1 cellular context compared by ENCODE assay signal in the genomic region with DNA sequence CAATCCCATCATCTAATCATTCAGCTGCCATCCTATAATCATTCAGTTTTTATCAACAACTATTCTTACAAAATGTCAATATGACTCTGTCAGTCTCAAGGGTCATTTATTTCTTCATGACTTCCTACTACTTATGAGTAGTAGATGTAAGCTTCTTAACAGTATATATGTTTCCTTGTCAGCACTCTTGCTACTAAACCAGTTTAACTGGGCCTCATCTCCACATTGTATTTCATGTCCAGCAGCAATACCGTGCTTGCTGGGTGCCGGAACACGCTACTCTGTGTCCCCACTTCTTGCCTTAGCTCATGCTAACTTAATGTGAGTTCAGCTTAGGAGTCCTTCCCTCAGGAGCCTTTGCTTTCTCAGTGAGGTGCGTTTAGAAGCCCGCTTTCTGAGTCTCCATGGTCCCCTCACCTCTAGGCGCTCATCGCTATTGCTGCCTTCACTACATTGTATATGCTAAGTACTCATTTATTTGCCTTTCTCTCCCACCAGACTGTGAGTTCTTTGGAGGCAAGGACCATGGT.
TF ChIP-seq lines count a peak whose summit lies in the region.

No MANE protein-coding gene starts in this region.

TF ChIP-seq in K562, 482 proteins besides CTCF, POLR2A, EP300 and RAD21:
- TF ChIP-seq, protein P1, sequence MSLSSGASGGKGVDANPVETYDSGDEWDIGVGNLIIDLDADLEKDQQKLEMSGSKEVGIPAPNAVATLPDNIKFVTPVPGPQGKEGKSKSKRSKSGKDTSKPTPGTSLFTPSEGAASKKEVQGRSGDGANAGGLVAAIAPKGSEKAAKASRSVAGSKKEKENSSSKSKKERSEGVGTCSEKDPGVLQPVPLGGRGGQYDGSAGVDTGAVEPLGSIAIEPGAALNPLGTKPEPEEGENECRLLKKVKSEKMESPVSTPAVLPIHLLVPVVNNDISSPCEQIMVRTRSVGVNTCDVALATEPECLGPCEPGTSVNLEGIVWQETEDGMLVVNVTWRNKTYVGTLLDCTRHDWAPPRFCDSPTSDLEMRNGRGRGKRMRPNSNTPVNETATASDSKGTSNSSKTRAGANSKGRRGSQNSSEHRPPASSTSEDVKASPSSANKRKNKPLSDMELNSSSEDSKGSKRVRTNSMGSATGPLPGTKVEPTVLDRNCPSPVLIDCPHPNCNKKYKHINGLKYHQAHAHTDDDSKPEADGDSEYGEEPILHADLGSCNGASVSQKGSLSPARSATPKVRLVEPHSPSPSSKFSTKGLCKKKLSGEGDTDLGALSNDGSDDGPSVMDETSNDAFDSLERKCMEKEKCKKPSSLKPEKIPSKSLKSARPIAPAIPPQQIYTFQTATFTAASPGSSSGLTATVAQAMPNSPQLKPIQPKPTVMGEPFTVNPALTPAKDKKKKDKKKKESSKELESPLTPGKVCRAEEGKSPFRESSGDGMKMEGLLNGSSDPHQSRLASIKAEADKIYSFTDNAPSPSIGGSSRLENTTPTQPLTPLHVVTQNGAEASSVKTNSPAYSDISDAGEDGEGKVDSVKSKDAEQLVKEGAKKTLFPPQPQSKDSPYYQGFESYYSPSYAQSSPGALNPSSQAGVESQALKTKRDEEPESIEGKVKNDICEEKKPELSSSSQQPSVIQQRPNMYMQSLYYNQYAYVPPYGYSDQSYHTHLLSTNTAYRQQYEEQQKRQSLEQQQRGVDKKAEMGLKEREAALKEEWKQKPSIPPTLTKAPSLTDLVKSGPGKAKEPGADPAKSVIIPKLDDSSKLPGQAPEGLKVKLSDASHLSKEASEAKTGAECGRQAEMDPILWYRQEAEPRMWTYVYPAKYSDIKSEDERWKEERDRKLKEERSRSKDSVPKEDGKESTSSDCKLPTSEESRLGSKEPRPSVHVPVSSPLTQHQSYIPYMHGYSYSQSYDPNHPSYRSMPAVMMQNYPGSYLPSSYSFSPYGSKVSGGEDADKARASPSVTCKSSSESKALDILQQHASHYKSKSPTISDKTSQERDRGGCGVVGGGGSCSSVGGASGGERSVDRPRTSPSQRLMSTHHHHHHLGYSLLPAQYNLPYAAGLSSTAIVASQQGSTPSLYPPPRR (CRISPR knock-in tag; IDR thresholded peaks at IDR 0.05; ENCODE audit: borderline replicate concordance), result no peak
- no peak for TF ChIP-seq ZC3H11A (IDR thresholded peaks at IDR 0.05; ENCODE audit: low read depth, low read length)
- TF ChIP-seq, protein P2, sequence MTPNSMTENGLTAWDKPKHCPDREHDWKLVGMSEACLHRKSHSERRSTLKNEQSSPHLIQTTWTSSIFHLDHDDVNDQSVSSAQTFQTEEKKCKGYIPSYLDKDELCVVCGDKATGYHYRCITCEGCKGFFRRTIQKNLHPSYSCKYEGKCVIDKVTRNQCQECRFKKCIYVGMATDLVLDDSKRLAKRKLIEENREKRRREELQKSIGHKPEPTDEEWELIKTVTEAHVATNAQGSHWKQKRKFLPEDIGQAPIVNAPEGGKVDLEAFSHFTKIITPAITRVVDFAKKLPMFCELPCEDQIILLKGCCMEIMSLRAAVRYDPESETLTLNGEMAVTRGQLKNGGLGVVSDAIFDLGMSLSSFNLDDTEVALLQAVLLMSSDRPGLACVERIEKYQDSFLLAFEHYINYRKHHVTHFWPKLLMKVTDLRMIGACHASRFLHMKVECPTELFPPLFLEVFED (CRISPR knock-in tag; conservative IDR thresholded peaks at IDR 0.05), result no peak
- no peak for TF ChIP-seq SIN3B (IDR thresholded peaks at IDR 0.05; ENCODE audit: low read depth)
- no peak for TF ChIP-seq FOS (IDR thresholded peaks at IDR 0.05; ENCODE audit: extremely low read depth, insufficient read length)
- TF ChIP-seq ZNF212 (CRISPR knock-in tag; IDR thresholded peaks at IDR 0.05), result no peak
- no peak for TF ChIP-seq ZNF134 (CRISPR knock-in tag; conservative IDR thresholded peaks at IDR 0.05)
- no peak for TF ChIP-seq TCF7 (IDR thresholded peaks at IDR 0.05; ENCODE audit: borderline replicate concordance)
- no peak for TF ChIP-seq NR4A1 (CRISPR knock-in tag; IDR thresholded peaks at IDR 0.05)
- TF ChIP-seq NR4A1 (tag; IDR thresholded peaks at IDR 0.05), result no peak
- TF ChIP-seq PHF8 (IDR thresholded peaks at IDR 0.05; ENCODE audit: borderline replicate concordance, low read length), result no peak
- no peak for TF ChIP-seq MAZ (CRISPR knock-in tag; conservative IDR thresholded peaks at IDR 0.05 in 1 of 2, IDR thresholded peaks at IDR 0.05 in 1 of 2)
